Comparison of ENCODE assay signal across 1 cellular context in the genomic region with DNA sequence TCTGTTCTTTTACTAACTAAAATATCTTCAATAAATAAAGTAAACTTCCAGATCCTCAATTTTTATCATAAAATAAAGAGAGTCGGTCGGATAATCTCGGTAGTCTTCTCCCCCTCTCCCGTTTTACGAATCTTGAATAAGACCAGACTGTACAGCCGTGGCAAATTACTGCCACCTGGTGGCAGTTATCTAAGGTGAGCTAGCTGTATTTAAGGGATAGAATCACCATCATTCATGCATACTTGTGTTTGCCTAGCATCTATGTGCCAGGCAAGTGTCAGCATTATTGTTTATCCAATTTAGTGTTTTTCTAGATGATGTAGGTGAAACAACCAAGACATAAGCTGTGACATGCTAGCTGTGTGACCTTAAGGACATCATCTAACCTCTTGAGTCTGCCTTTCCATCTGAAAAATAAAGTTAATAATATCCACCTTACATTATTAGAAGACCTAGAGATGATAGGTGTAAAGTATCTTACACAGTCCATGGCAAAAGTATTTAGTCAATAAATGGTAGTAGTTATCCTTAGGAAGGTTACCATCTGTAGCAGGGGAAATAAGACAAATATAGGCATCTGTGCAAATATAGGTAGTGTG.
TF ChIP-seq lines count a peak whose summit lies in the region.

No MANE protein-coding gene starts in this region.

TF ChIP-seq in SK-N-SH, 30 proteins besides CTCF, POLR2A, EP300 and RAD21 (continued from another document):
- TF ChIP-seq, protein P1, sequence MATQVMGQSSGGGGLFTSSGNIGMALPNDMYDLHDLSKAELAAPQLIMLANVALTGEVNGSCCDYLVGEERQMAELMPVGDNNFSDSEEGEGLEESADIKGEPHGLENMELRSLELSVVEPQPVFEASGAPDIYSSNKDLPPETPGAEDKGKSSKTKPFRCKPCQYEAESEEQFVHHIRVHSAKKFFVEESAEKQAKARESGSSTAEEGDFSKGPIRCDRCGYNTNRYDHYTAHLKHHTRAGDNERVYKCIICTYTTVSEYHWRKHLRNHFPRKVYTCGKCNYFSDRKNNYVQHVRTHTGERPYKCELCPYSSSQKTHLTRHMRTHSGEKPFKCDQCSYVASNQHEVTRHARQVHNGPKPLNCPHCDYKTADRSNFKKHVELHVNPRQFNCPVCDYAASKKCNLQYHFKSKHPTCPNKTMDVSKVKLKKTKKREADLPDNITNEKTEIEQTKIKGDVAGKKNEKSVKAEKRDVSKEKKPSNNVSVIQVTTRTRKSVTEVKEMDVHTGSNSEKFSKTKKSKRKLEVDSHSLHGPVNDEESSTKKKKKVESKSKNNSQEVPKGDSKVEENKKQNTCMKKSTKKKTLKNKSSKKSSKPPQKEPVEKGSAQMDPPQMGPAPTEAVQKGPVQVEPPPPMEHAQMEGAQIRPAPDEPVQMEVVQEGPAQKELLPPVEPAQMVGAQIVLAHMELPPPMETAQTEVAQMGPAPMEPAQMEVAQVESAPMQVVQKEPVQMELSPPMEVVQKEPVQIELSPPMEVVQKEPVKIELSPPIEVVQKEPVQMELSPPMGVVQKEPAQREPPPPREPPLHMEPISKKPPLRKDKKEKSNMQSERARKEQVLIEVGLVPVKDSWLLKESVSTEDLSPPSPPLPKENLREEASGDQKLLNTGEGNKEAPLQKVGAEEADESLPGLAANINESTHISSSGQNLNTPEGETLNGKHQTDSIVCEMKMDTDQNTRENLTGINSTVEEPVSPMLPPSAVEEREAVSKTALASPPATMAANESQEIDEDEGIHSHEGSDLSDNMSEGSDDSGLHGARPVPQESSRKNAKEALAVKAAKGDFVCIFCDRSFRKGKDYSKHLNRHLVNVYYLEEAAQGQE (IDR thresholded peaks at IDR 0.05; ENCODE audit: low read depth, low read length) = no peak
- no peak for TF ChIP-seq ELF1 (IDR thresholded peaks at IDR 0.05)
- TF ChIP-seq NRF1 (IDR thresholded peaks at IDR 0.05; ENCODE audit: low read depth, low read length) = no peak
- TF ChIP-seq SMC3 (IDR thresholded peaks at IDR 0.05; ENCODE audit: low read depth, low read length) = peak; percentile 57
- TF ChIP-seq, protein P2, sequence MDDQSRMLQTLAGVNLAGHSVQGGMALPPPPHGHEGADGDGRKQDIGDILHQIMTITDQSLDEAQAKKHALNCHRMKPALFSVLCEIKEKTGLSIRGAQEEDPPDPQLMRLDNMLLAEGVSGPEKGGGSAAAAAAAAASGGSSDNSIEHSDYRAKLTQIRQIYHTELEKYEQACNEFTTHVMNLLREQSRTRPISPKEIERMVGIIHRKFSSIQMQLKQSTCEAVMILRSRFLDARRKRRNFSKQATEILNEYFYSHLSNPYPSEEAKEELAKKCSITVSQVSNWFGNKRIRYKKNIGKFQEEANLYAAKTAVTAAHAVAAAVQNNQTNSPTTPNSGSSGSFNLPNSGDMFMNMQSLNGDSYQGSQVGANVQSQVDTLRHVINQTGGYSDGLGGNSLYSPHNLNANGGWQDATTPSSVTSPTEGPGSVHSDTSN (IDR thresholded peaks at IDR 0.05) = no peak
- TF ChIP-seq, protein P3, sequence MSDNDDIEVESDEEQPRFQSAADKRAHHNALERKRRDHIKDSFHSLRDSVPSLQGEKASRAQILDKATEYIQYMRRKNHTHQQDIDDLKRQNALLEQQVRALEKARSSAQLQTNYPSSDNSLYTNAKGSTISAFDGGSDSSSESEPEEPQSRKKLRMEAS (IDR thresholded peaks at IDR 0.05; ENCODE audit: low read depth) = no peak
- TF ChIP-seq CHD2 (IDR thresholded peaks at IDR 0.05; ENCODE audit: low read length, partially characterized antibody) = peak; percentile 32
- TF ChIP-seq SIN3A (IDR thresholded peaks at IDR 0.05; ENCODE audit: borderline replicate concordance, low read depth, low read length) = no peak
- no peak for TF ChIP-seq FOXJ3 (CRISPR knock-in tag; IDR thresholded peaks at IDR 0.05)
- TF ChIP-seq, protein P4, sequence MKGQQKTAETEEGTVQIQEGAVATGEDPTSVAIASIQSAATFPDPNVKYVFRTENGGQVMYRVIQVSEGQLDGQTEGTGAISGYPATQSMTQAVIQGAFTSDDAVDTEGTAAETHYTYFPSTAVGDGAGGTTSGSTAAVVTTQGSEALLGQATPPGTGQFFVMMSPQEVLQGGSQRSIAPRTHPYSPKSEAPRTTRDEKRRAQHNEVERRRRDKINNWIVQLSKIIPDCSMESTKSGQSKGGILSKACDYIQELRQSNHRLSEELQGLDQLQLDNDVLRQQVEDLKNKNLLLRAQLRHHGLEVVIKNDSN (IDR thresholded peaks at IDR 0.05; ENCODE audit: borderline replicate concordance, low read depth) = no peak
- no peak for TF ChIP-seq TEAD4 (IDR thresholded peaks at IDR 0.05; ENCODE audit: borderline replicate concordance, insufficient read depth)
